Comparison of ENCODE assay signal across 10 cellular contexts in the genomic region with DNA sequence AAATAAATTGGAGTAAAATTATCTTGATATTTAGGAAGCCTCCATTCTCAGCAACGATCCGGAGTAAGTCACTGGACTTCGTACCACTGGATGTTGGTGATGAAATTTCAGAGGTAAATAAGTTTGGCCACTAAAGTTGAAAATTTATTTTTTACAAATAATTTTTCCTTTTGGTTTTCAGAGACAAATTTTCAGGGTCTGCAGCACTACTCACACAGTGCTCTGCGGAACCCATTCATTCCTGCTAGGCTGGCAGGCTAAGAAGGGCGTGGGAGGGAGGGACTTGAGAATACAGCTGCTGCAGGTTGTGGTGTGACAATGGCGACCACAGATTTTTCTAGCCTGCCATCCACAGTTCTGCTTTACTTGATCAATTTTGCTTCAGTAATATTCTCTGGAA. TPM values are rescaled to one million over a fixed set of nuclear protein-coding genes. Genes with fewer than 3 reads are reported as not detected.
DNase-seq lines count a peak whose midpoint lies in the region; ATAC-seq, FAIRE-seq and TF ChIP-seq lines count a peak whose summit lies in the region.
"Had no signal": no experiment of that assay in that cellular context is flagged by ENCODE, and none has a peak within 500 bp of the region (broad histone marks: within the 10 kb centered on the region; RNA-seq: fewer than 3 reads in every experiment).

No MANE protein-coding gene starts in this region.

- no peak overlapping the region for H3K4me3 Mint-ChIP-seq in activated CD8-positive, alpha-beta T cell treated with anti-CD3 and anti-CD28 coated beads for 36 hours
- H3K4me3 Mint-ChIP-seq in activated CD8-positive, alpha-beta T cell treated with anti-CD3 and anti-CD28 coated beads, Interleukin-2, amount 10 ng/mL, durations not matched to agents 7 days and 5 days = no peak overlapping the region

- peaks cover 9% of the 10 kb centered on the region for H3K36me3 Mint-ChIP-seq in activated CD8-positive, alpha-beta T cell treated with anti-CD3 and anti-CD28 coated beads for 36 hours (ENCODE audit: low read depth)
- peaks cover 16% of the 10 kb centered on the region for H3K36me3 Mint-ChIP-seq in activated CD8-positive, alpha-beta T cell treated with anti-CD3 and anti-CD28 coated beads, Interleukin-2, amount 10 ng/mL, durations not matched to agents 7 days and 5 days (ENCODE audit: low read depth)

- H3K27me3 ChIP-seq in tibial nerve (no peaks in the 10 kb centered on the region), small intestine (ENCODE audit: control insufficient read depth in 2 of 2, insufficient read depth in 2 of 2, low read length in 2 of 2) (no peaks in the 10 kb centered on the region)
- H3K27me3 ChIP-seq: pancreas had no signal

- no peak for TF ChIP-seq CTCF in activated CD8-positive, alpha-beta T cell treated with anti-CD3 and anti-CD28 coated beads for 36 hours (IDR thresholded peaks at IDR 0.05)
- TF ChIP-seq CTCF in tibial nerve (IDR thresholded peaks at IDR 0.05) = no peak

- H3K9me3 Mint-ChIP-seq in activated CD8-positive, alpha-beta T cell treated with anti-CD3 and anti-CD28 coated beads for 36 hours = no peaks in the 10 kb centered on the region
- H3K9me3 Mint-ChIP-seq in activated CD8-positive, alpha-beta T cell treated with anti-CD3 and anti-CD28 coated beads, Interleukin-2, amount 10 ng/mL, durations not matched to agents 7 days and 5 days (ENCODE audit: insufficient read depth) = no peaks in the 10 kb centered on the region

- H3K27ac ChIP-seq in tibial nerve (peak overlapping the region; percentile 94 to 100 (median 100)), small intestine (ENCODE audit: low read depth in 1 of 2, low read length in 1 of 2) (no peak overlapping the region)

- CTCF ChIA-PET in activated CD8-positive, alpha-beta T cell treated with anti-CD3 and anti-CD28 coated beads for 36 hours (lab: Charles Lee) = interaction anchor here (0.7 to 3.0 kb wide), 5 partner anchors 12 to 126 kb away, joined by 3 to 8 read pairs (median 3); no protein-coding TSS in a partner anchor
- CTCF ChIA-PET in activated CD8-positive, alpha-beta T cell treated with anti-CD3 and anti-CD28 coated beads, Interleukin-2, amount 10 ng/mL, durations not matched to agents 7 days and 5 days (lab: Charles Lee) = interaction anchor here (2.3 to 3.4 kb wide), 5 partner anchors 12 to 126 kb away, joined by 8 to 35 read pairs (median 11); a partner anchor contains a TSS

- no peak for FAIRE-seq in small intestine (lab: Jason Lieb, UNC)
- FAIRE-seq: pancreas had no signal

- DNase-seq in activated CD8-positive, alpha-beta T cell treated with anti-CD3 and anti-CD28 coated beads for 36 hours = peak; percentile 11
- no peak for DNase-seq in activated CD8-positive, alpha-beta T cell treated with anti-CD3 and anti-CD28 coated beads, Interleukin-2, amount 10 ng/mL, durations not matched to agents 7 days and 5 days
- peak; percentile 96 for DNase-seq in NCI-H69 (lab: John Stamatoyannopoulos, UW)
- DNase-seq in globus pallidus (ENCODE audit: low spot score) = peak; percentile 66
- no peak for DNase-seq in tibial nerve (ENCODE audit: low spot score in 2 of 2)
- no peak for DNase-seq in small intestine
- no peak for DNase-seq in HPDE6-E6E7 (ENCODE audit: extremely low spot score)
- DNase-seq: activated effector memory CD4-positive, alpha-beta T cell treated with Interleukin-2 at 50 U/mL for 16 hours; pancreas had no signal

- H3K36me3 ChIP-seq in tibial nerve = peaks cover 0 to 13% (median 5%) of the 10 kb centered on the region in 3 donors
- H3K36me3 ChIP-seq in small intestine (ENCODE audit: control insufficient read depth in 2 of 2, insufficient read depth in 2 of 2, low read length in 2 of 2) = no peaks in the 10 kb centered on the region
- H3K36me3 ChIP-seq: pancreas had no signal

- intact Hi-C loops in activated CD8-positive, alpha-beta T cell treated with anti-CD3 and anti-CD28 coated beads for 36 hours (cut with micrococcal nuclease) = no loop called here

- peaks cover 0 to 36% (median 8%) of the 10 kb centered on the region in 4 donors for H3K4me1 ChIP-seq in tibial nerve
- no peaks in the 10 kb centered on the region for H3K4me1 ChIP-seq in small intestine (ENCODE audit: control insufficient read depth in 2 of 2, insufficient read depth in 1 of 2, low read depth in 1 of 2, low read length in 1 of 2)
- H3K4me1 ChIP-seq: pancreas had no signal

- no peak for ATAC-seq in activated CD8-positive, alpha-beta T cell treated with anti-CD3 and anti-CD28 coated beads for 36 hours
- ATAC-seq in activated CD8-positive, alpha-beta T cell treated with anti-CD3 and anti-CD28 coated beads, Interleukin-2, amount 10 ng/mL, durations not matched to agents 7 days and 5 days = no peak
- no peak for ATAC-seq in HG03045 (IDR thresholded peaks at IDR 0.05; ENCODE audit: unreplicated experiment)
- ATAC-seq: pancreas had no signal

- POLR2A ChIA-PET in activated CD8-positive, alpha-beta T cell treated with anti-CD3 and anti-CD28 coated beads for 36 hours (lab: Charles Lee) = interaction anchor here (0.7 to 4.8 kb wide), 3 partner anchors 59 to 299 kb away, joined by 3 to 72 read pairs (median 5); a partner anchor contains a TSS
- POLR2A ChIA-PET in activated CD8-positive, alpha-beta T cell treated with anti-CD3 and anti-CD28 coated beads, Interleukin-2, amount 10 ng/mL, durations not matched to agents 7 days and 5 days (lab: Charles Lee) = interaction anchor here (3.8 to 5.1 kb wide), 2 partner anchors 59 to 74 kb away, joined by 19 to 173 read pairs; a partner anchor contains a TSS

- TF ChIP-seq POLR2A in tibial nerve (IDR thresholded peaks at IDR 0.05) = no peak

- no peaks in the 10 kb centered on the region for H3K9me3 ChIP-seq in tibial nerve
- no peaks in the 10 kb centered on the region for H3K9me3 ChIP-seq in small intestine (ENCODE audit: control insufficient read depth, low read depth)
- H3K9me3 ChIP-seq: pancreas had no signal

- H3K4me1 Mint-ChIP-seq in activated CD8-positive, alpha-beta T cell treated with anti-CD3 and anti-CD28 coated beads for 36 hours (ENCODE audit: low read depth) = peaks cover 16% of the 10 kb centered on the region
- peaks cover 17% of the 10 kb centered on the region for H3K4me1 Mint-ChIP-seq in activated CD8-positive, alpha-beta T cell treated with anti-CD3 and anti-CD28 coated beads, Interleukin-2, amount 10 ng/mL, durations not matched to agents 7 days and 5 days (ENCODE audit: low read depth)

- H3K4me3 ChIP-seq in tibial nerve (no peak overlapping the region), small intestine (ENCODE audit: low read depth in 1 of 2, low read length in 2 of 2) (no peak overlapping the region)
- H3K4me3 ChIP-seq: pancreas had no signal

- WGBS in tibial nerve, 2 donors = 54 to 57% methylated on average over 6 of the region's 6 CpGs
- WGBS in small intestine, 3 donors = 30 to 76% (median 60%) methylated on average over 6 of the region's 6 CpGs

- H3K27me3 Mint-ChIP-seq in activated CD8-positive, alpha-beta T cell treated with anti-CD3 and anti-CD28 coated beads for 36 hours = no peaks in the 10 kb centered on the region
- H3K27me3 Mint-ChIP-seq in activated CD8-positive, alpha-beta T cell treated with anti-CD3 and anti-CD28 coated beads, Interleukin-2, amount 10 ng/mL, durations not matched to agents 7 days and 5 days (ENCODE audit: low read depth) = peaks cover 4% of the 10 kb centered on the region

- H3K27ac Mint-ChIP-seq in activated CD8-positive, alpha-beta T cell treated with anti-CD3 and anti-CD28 coated beads for 36 hours = no peak overlapping the region
- H3K27ac Mint-ChIP-seq in activated CD8-positive, alpha-beta T cell treated with anti-CD3 and anti-CD28 coated beads, Interleukin-2, amount 10 ng/mL, durations not matched to agents 7 days and 5 days = no peak overlapping the region

- TF ChIP-seq EP300 in tibial nerve (IDR thresholded peaks at IDR 0.05) = no peak

RNA-seq across cellular contexts. Expression of a gene that starts 1.4 kb away (rescaled TPM):
- 10 to 100 TPM; 70.6 to 71.2 TPM for total RNA-seq in activated CD8-positive, alpha-beta T cell treated with anti-CD3 and anti-CD28 coated beads for 36 hours
- total RNA-seq in activated CD8-positive, alpha-beta T cell treated with anti-CD3 and anti-CD28 coated beads, Interleukin-2, amount 10 ng/mL, durations not matched to agents 7 days and 5 days = 100 to 1,000 TPM; 117 to 120 TPM
- total RNA-seq in tibial nerve = 100 to 1,000 TPM; 264 to 402 (median 307) TPM
- 100 to 1,000 TPM in 1 of 3 donors, 10 to 100 TPM in 1, 1 to 10 TPM in 1; 9.8 to 158 (median 36.5) TPM for polyA plus RNA-seq in small intestine

RNA-seq across cellular contexts. Expression of a gene that starts 59.1 kb away (rescaled TPM):
- total RNA-seq in activated CD8-positive, alpha-beta T cell treated with anti-CD3 and anti-CD28 coated beads for 36 hours = 1,000 to 10,000 TPM; 2,169 to 2,181 TPM
- 1,000 to 10,000 TPM; 2,302 to 2,333 TPM for total RNA-seq in activated CD8-positive, alpha-beta T cell treated with anti-CD3 and anti-CD28 coated beads, Interleukin-2, amount 10 ng/mL, durations not matched to agents 7 days and 5 days
- total RNA-seq in tibial nerve = 100 to 1,000 TPM; 516 to 967 (median 709) TPM
- 1,000 to 10,000 TPM in 1 of 3 donors, 100 to 1,000 TPM in 2; 196 to 1,168 (median 291) TPM for polyA plus RNA-seq in small intestine

Comparison
In these comparisons a context has a peak if more than half of its experiments do, and no peak if none do; other contexts are left out.
1. DNase-seq: peak in activated CD8-positive, alpha-beta T cell treated with anti-CD3 and anti-CD28 coated beads for 36 hours (single experiment), NCI-H69 (single experiment) and globus pallidus (single experiment); none in activated CD8-positive, alpha-beta T cell treated with anti-CD3 and anti-CD28 coated beads, Interleukin-2, amount 10 ng/mL, durations not matched to agents 7 days and 5 days (single experiment), tibial nerve (0 of 2), small intestine (single experiment) and HPDE6-E6E7 (single experiment).
2. H3K27ac ChIP-seq: peak in tibial nerve (4 of 4); none in small intestine (0 of 2).